In the genomic region with DNA sequence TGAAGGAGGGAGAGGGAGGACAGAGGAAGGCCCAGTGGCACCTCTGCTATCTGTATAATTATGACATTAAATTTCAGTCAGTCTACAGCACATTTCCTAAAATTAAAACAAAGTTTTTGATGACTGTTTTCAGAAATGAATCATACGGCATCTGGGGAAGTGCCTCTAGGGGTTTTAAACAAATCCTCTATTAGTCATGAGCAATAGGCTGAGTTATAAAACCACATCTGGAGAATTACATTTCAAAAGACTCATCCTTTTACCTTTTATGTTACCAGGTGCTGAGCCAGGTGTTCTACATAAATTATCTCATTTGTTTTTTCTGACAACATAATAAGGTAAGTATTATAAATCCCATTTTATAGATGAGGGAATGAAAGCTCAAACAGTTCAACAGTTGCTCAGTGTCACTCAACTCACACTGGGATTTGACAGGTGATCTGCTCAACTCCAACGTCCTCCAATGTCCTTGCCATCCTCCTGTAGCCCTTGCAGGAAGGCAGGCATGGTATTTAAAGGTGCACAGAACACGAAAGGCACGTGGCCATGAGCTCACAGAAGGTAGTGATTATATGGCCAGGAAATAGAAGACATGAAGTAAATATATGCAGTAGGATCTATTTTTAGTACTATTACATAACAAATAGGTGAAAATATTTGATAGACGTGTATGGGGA, we compare ENCODE assay signal across 8 cellular contexts.
DNase-seq lines count a peak whose midpoint lies in the region; ATAC-seq and TF ChIP-seq lines count a peak whose summit lies in the region.

No MANE protein-coding gene starts in this region.

- ATAC-seq in GM18858 (IDR thresholded peaks at IDR 0.05; ENCODE audit: unreplicated experiment), result peak; percentile 64
- ATAC-seq in HG03097 (IDR thresholded peaks at IDR 0.05; ENCODE audit: low FRiP score, unreplicated experiment), result peak; percentile 63
- no peak for ATAC-seq in HG02970 (IDR thresholded peaks at IDR 0.05; ENCODE audit: low FRiP score, unreplicated experiment)

- CTCF ChIA-PET in HEK293T (lab: Yijun Ruan, JAX), result no interaction called here

- POLR2A ChIA-PET in HEK293T (lab: Yijun Ruan, JAX), result no interaction called here

- DNase-seq in A172 (ENCODE audit: low spot score) (peak; percentile 44), brain pericyte (ENCODE audit: low read depth, low spot score) (peak; percentile 11), HEK293T (ENCODE audit: extremely low spot score) (no peak), NCI-H2029 treated with DMSO at 0.1 percent for 48 hours (lab: John Stamatoyannopoulos, UW) (no peak)
- DNase-seq in stimulated activated CD4-positive, alpha-beta T cell treated with anti-CD3 and anti-CD28 coated beads, Interleukin-1b, Interleukin-23, amount 100 ng/mL, for 48 hours, result no peak

TF ChIP-seq in HEK293T, 16 proteins besides CTCF, POLR2A, EP300 and RAD21:
- TF ChIP-seq SP1 (IDR thresholded peaks at IDR 0.05), result no peak
- no peak for TF ChIP-seq HDGF (IDR thresholded peaks at IDR 0.05; ENCODE audit: borderline replicate concordance)
- no peak for TF ChIP-seq FOXK2 (IDR thresholded peaks at IDR 0.05)
- no peak for TF ChIP-seq BHLHE40 (IDR thresholded peaks at IDR 0.05; ENCODE audit: borderline replicate concordance)
- no peak for TF ChIP-seq ZNF384 (IDR thresholded peaks at IDR 0.05)
- TF ChIP-seq, protein P1, sequence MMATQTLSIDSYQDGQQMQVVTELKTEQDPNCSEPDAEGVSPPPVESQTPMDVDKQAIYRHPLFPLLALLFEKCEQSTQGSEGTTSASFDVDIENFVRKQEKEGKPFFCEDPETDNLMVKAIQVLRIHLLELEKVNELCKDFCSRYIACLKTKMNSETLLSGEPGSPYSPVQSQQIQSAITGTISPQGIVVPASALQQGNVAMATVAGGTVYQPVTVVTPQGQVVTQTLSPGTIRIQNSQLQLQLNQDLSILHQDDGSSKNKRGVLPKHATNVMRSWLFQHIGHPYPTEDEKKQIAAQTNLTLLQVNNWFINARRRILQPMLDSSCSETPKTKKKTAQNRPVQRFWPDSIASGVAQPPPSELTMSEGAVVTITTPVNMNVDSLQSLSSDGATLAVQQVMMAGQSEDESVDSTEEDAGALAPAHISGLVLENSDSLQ (IDR thresholded peaks at IDR 0.05), result no peak
- no peak for TF ChIP-seq LEF1 (IDR thresholded peaks at IDR 0.05; ENCODE audit: borderline replicate concordance)
- TF ChIP-seq ELF4 (IDR thresholded peaks at IDR 0.05), result no peak
- TF ChIP-seq ARNT (IDR thresholded peaks at IDR 0.05), result no peak
- no peak for TF ChIP-seq TARDBP (IDR thresholded peaks at IDR 0.05)
- TF ChIP-seq FOXA1 (IDR thresholded peaks at IDR 0.05), result no peak
- TF ChIP-seq L3MBTL2 (conservative IDR thresholded peaks at IDR 0.05), result no peak
- TF ChIP-seq CTBP1 (IDR thresholded peaks at IDR 0.05; ENCODE audit: borderline replicate concordance), result no peak
- TF ChIP-seq FOXM1 (IDR thresholded peaks at IDR 0.05; ENCODE audit: borderline replicate concordance), result no peak

Comparison
In these comparisons a context has a peak if more than half of its experiments do, and no peak if none do; other contexts are left out.
1. DNase-seq: peak in A172 (single experiment) and brain pericyte (single experiment); none in HEK293T (single experiment), NCI-H2029 treated with DMSO at 0.1 percent for 48 hours (single experiment) and stimulated activated CD4-positive, alpha-beta T cell treated with anti-CD3 and anti-CD28 coated beads, Interleukin-1b, Interleukin-23, amount 100 ng/mL, for 48 hours (single experiment).